ENCODE assay signal across 9 cellular contexts in genomic region chr12:127355061-127355820, GRCh38.
DNase-seq lines count a peak whose midpoint lies in the region; ATAC-seq and TF ChIP-seq lines count a peak whose summit lies in the region.
"Had no signal": no experiment of that assay in that cellular context is flagged by ENCODE, and none has a peak within 500 bp of the region (broad histone marks: within the 10 kb centered on the region; RNA-seq: fewer than 3 reads in every experiment).

No MANE protein-coding gene starts in this region.

- DNase-seq in A172 (ENCODE audit: low spot score) (peak; percentile 32), GM12865 (ENCODE audit: low read depth) (peak; percentile 28), PC-9 (no peak), fibroblast of the aortic adventitia (ENCODE audit: low read depth) (peak; percentile 56), GF-D8 (lab: John Stamatoyannopoulos, UW) (no peak)
- DNase-seq in activated CD8-positive, alpha-beta T cell treated with anti-CD3 and anti-CD28 coated beads, Interleukin-2, amount 10 ng/mL, durations not matched to agents 7 days and 5 days, result no peak

- no peak overlapping the region for H3K4me3 Mint-ChIP-seq in activated CD8-positive, alpha-beta T cell treated with anti-CD3 and anti-CD28 coated beads, Interleukin-2, amount 10 ng/mL, durations not matched to agents 7 days and 5 days
- H3K4me3 Mint-ChIP-seq: dendritic cell treated with granulocyte-macrophage colony-stimulating factor and Interleukin-4, amounts not matched to agents 40 ng/mL and 50 ng/mL, for 4 days had no signal

- H3K36me3 Mint-ChIP-seq in activated CD8-positive, alpha-beta T cell treated with anti-CD3 and anti-CD28 coated beads, Interleukin-2, amount 10 ng/mL, durations not matched to agents 7 days and 5 days (ENCODE audit: low read depth), result no peaks in the 10 kb centered on the region

- H3K9me3 Mint-ChIP-seq in activated CD8-positive, alpha-beta T cell treated with anti-CD3 and anti-CD28 coated beads, Interleukin-2, amount 10 ng/mL, durations not matched to agents 7 days and 5 days (ENCODE audit: insufficient read depth), result peaks cover 4% of the 10 kb centered on the region
- H3K9me3 Mint-ChIP-seq: dendritic cell treated with granulocyte-macrophage colony-stimulating factor and Interleukin-4, amounts not matched to agents 40 ng/mL and 50 ng/mL, for 4 days had no signal

- H3K27ac ChIP-seq in PC-9, result no peak overlapping the region

- H3K27ac Mint-ChIP-seq in activated CD8-positive, alpha-beta T cell treated with anti-CD3 and anti-CD28 coated beads, Interleukin-2, amount 10 ng/mL, durations not matched to agents 7 days and 5 days, result no peak overlapping the region
- H3K27ac Mint-ChIP-seq: dendritic cell treated with granulocyte-macrophage colony-stimulating factor and Interleukin-4, amounts not matched to agents 40 ng/mL and 50 ng/mL, for 4 days had no signal

- H3F3A ChIP-seq in PC-9 (ENCODE audit: insufficient read depth, low read depth), result no peaks in the 10 kb centered on the region

- H3K4me3 ChIP-seq in GM12865 (ENCODE audit: low read depth, low read length), result no peak overlapping the region
- H3K4me3 ChIP-seq in PC-9, result no peak overlapping the region
- H3K4me3 ChIP-seq in fibroblast of the aortic adventitia (ENCODE audit: low read depth, low read length), result no peak overlapping the region

- intact Hi-C loops in PC-9 (cut with micrococcal nuclease; ENCODE audit: unreplicated experiment), result no loop called here

- H3K9me2 ChIP-seq in PC-9 (ENCODE audit: insufficient read depth), result no peaks in the 10 kb centered on the region

- no peak for ATAC-seq in HG03457 (IDR thresholded peaks at IDR 0.05; ENCODE audit: unreplicated experiment)
- ATAC-seq in activated CD8-positive, alpha-beta T cell treated with anti-CD3 and anti-CD28 coated beads, Interleukin-2, amount 10 ng/mL, durations not matched to agents 7 days and 5 days, result no peak
- no peak for ATAC-seq in GM18858 (IDR thresholded peaks at IDR 0.05; ENCODE audit: unreplicated experiment)

- H4K20me1 ChIP-seq in PC-9 (ENCODE audit: insufficient read depth), result no peaks in the 10 kb centered on the region

- no TSS peak for BruUV-seq in PC-9 (replicated peaks; lab: Mats Ljungman, UMichigan)

- H3K36me3 ChIP-seq in PC-9 (ENCODE audit: low read depth), result no peaks in the 10 kb centered on the region

- H3K4me2 ChIP-seq in PC-9, result no peak overlapping the region

- TF ChIP-seq CTCF in GM12865 (IDR thresholded peaks at IDR 0.05; ENCODE audit: insufficient read depth, low read depth, low read length, missing control alignments), result peak; percentile 51
- TF ChIP-seq CTCF in PC-9 (conservative IDR thresholded peaks at IDR 0.05), result peak; percentile 44; the same call in 1 of the 2 replicates
- TF ChIP-seq CTCF in fibroblast of the aortic adventitia (IDR thresholded peaks at IDR 0.05; ENCODE audit: insufficient read depth, low read length), result peak; percentile 72

- no peaks in the 10 kb centered on the region for H3K79me2 ChIP-seq in PC-9 (ENCODE audit: low read depth)

- no peaks in the 10 kb centered on the region for H3K9me3 ChIP-seq in PC-9 (ENCODE audit: insufficient read depth, low read depth)

- H3K27me3 ChIP-seq in PC-9 (ENCODE audit: insufficient read depth, low read depth), result no peaks in the 10 kb centered on the region

- no peaks in the 10 kb centered on the region for H3K4me1 ChIP-seq in PC-9 (replicated peaks; ENCODE audit: insufficient read depth)

- POLR2A ChIA-PET in PC-9 (lab: Charles Lee; ENCODE audit: unreplicated experiment), result no interaction called here
- POLR2A ChIA-PET in activated CD8-positive, alpha-beta T cell treated with anti-CD3 and anti-CD28 coated beads, Interleukin-2, amount 10 ng/mL, durations not matched to agents 7 days and 5 days (lab: Charles Lee), result no interaction called here

- no peaks in the 10 kb centered on the region for H3K27me3 Mint-ChIP-seq in activated CD8-positive, alpha-beta T cell treated with anti-CD3 and anti-CD28 coated beads, Interleukin-2, amount 10 ng/mL, durations not matched to agents 7 days and 5 days (ENCODE audit: low read depth)
- H3K27me3 Mint-ChIP-seq: dendritic cell treated with granulocyte-macrophage colony-stimulating factor and Interleukin-4, amounts not matched to agents 40 ng/mL and 50 ng/mL, for 4 days had no signal

- H2AFZ ChIP-seq in PC-9, result no peak overlapping the region

- H3K4me1 Mint-ChIP-seq in activated CD8-positive, alpha-beta T cell treated with anti-CD3 and anti-CD28 coated beads, Interleukin-2, amount 10 ng/mL, durations not matched to agents 7 days and 5 days (ENCODE audit: low read depth), result no peaks in the 10 kb centered on the region

- CTCF ChIA-PET in PC-9 (lab: Charles Lee), result no interaction called here
- CTCF ChIA-PET in activated CD8-positive, alpha-beta T cell treated with anti-CD3 and anti-CD28 coated beads, Interleukin-2, amount 10 ng/mL, durations not matched to agents 7 days and 5 days (lab: Charles Lee), result no interaction called here

Comparison
In these comparisons a context has a peak if more than half of its experiments do, and no peak if none do; other contexts are left out.
1. DNase-seq: peak in A172 (single experiment), GM12865 (single experiment) and fibroblast of the aortic adventitia (single experiment); none in PC-9 (0 of 2), activated CD8-positive, alpha-beta T cell treated with anti-CD3 and anti-CD28 coated beads, Interleukin-2, amount 10 ng/mL, durations not matched to agents 7 days and 5 days (single experiment) and GF-D8 (single experiment).
2. Peak in every context shown above with its lines, with median percentiles within 50 percentile points of each other: CTCF ChIP-seq.